ENCODE assay signal across 12 cellular contexts in genomic region chr6:126531840-126532239, GRCh38.
DNase-seq lines count a peak whose midpoint lies in the region; ATAC-seq and FAIRE-seq lines count a peak whose summit lies in the region.
"Had no signal": no experiment of that assay in that cellular context is flagged by ENCODE, and none has a peak within 500 bp of the region (broad histone marks: within the 10 kb centered on the region; RNA-seq: fewer than 3 reads in every experiment).

No MANE protein-coding gene starts in this region.

- no peak overlapping the region for H3K27ac ChIP-seq in caudate nucleus (ENCODE audit: low read depth, low read length)
- H3K27ac ChIP-seq in neuronal stem cell (replicated peaks; ENCODE audit: low read length): no peak overlapping the region
- H3K27ac ChIP-seq: cardiac muscle cell, right lobe of liver had no signal

- no peak overlapping the region for H3K18ac ChIP-seq in neuronal stem cell (ENCODE audit: low read length)

- no peak overlapping the region for H2BK5ac ChIP-seq in neuronal stem cell (ENCODE audit: low read length)

- H3K9me3 ChIP-seq in neuronal stem cell (replicated peaks in 1 of 2; ENCODE audit: control insufficient read depth in 2 of 2, insufficient read depth in 1 of 2, low read depth in 1 of 2, low read length in 2 of 2): no peaks in the 10 kb centered on the region
- H3K9me3 ChIP-seq: right lobe of liver had no signal

- no peak overlapping the region for H3K4me3 ChIP-seq in neuronal stem cell (ENCODE audit: low read length in 2 of 2)
- H3K4me3 ChIP-seq: cardiac muscle cell, right lobe of liver had no signal

- peaks cover 3 to 4% of the 10 kb centered on the region in 2 donors for H3K4me1 ChIP-seq in neuronal stem cell (ENCODE audit: control insufficient read depth in 2 of 2, insufficient read depth in 1 of 2, low read depth in 1 of 2, low read length in 2 of 2)

- H3K36me3 ChIP-seq in neuronal stem cell (replicated peaks in 1 of 2; ENCODE audit: control insufficient read depth in 2 of 2, insufficient read depth in 2 of 2, low read length in 2 of 2): no peaks in the 10 kb centered on the region
- H3K36me3 ChIP-seq: cardiac muscle cell, right lobe of liver had no signal

- no peaks in the 10 kb centered on the region for H3K79me1 ChIP-seq in neuronal stem cell (ENCODE audit: low read depth, low read length)

- H2BK120ac ChIP-seq in neuronal stem cell (ENCODE audit: low read depth, low read length): no peak overlapping the region

- peak; percentile 15 for DNase-seq in HPDE6-E6E7 (ENCODE audit: extremely low spot score)
- no peak for DNase-seq in caudate nucleus (lab: John Stamatoyannopoulos, UW)
- DNase-seq in urothelium cell line (ENCODE audit: low spot score): no peak
- DNase-seq in neuronal stem cell (ENCODE audit: low spot score): no peak
- no peak for DNase-seq in glomerular visceral epithelial cell (ENCODE audit: extremely low spot score)
- DNase-seq: NCI-H1694; NK-92 treated with Interleukin-12 subunit alpha and Interleukin-12 subunit beta, amount 100 ng/mL, for 24 hours; right lobe of liver had no signal

- H2AFZ ChIP-seq in neuronal stem cell (ENCODE audit: low read length): no peak overlapping the region

- no CpG with 5 or more reads among the region's 1 CpG for WGBS in neuronal stem cell (ENCODE audit: extremely low coverage in 2 of 2, insufficient read length in 2 of 2, insufficient replicate concordance in 1 of 2), 2 donors

- FAIRE-seq in urothelium cell line (lab: Jason Lieb, UNC): no peak

- no peak overlapping the region for H4K8ac ChIP-seq in neuronal stem cell (ENCODE audit: low read depth, low read length)

- H4K91ac ChIP-seq in neuronal stem cell (ENCODE audit: low read depth, low read length, poor library complexity): no peak overlapping the region

- no peaks in the 10 kb centered on the region for H3K27me3 ChIP-seq in neuronal stem cell (ENCODE audit: control insufficient read depth in 3 of 3, insufficient read depth in 3 of 3, low read depth in 1 of 3, low read length in 3 of 3)
- H3K27me3 ChIP-seq: cardiac muscle cell, right lobe of liver had no signal

- H2AK5ac ChIP-seq in neuronal stem cell (ENCODE audit: low read depth, low read length): no peak overlapping the region

- H3K9ac ChIP-seq in neuronal stem cell (ENCODE audit: low read depth, low read length, poor library complexity): no peak overlapping the region

- ATAC-seq in GM18508 (IDR thresholded peaks at IDR 0.05; ENCODE audit: insufficient read depth, unreplicated experiment) (peak; percentile 92), GM21367 (IDR thresholded peaks at IDR 0.05; ENCODE audit: unreplicated experiment) (peak; percentile 45), HG02970 (IDR thresholded peaks at IDR 0.05; ENCODE audit: low FRiP score, unreplicated experiment) (peak; percentile 62)
- ATAC-seq: right lobe of liver had no signal

- H3K14ac ChIP-seq in neuronal stem cell (ENCODE audit: low read length): no peak overlapping the region

- H3K4me2 ChIP-seq in neuronal stem cell (ENCODE audit: insufficient read depth, low read length, poor library complexity, severe bottlenecking): no peak overlapping the region

- H2BK12ac ChIP-seq in neuronal stem cell (ENCODE audit: low read length): no peak overlapping the region

- no peak overlapping the region for H3K4ac ChIP-seq in neuronal stem cell (ENCODE audit: low read length)

- no peak overlapping the region for H3K23ac ChIP-seq in neuronal stem cell (ENCODE audit: low read depth, low read length, poor library complexity)

- no peak overlapping the region for H2BK15ac ChIP-seq in neuronal stem cell (ENCODE audit: low read length)
